In the genomic region with DNA sequence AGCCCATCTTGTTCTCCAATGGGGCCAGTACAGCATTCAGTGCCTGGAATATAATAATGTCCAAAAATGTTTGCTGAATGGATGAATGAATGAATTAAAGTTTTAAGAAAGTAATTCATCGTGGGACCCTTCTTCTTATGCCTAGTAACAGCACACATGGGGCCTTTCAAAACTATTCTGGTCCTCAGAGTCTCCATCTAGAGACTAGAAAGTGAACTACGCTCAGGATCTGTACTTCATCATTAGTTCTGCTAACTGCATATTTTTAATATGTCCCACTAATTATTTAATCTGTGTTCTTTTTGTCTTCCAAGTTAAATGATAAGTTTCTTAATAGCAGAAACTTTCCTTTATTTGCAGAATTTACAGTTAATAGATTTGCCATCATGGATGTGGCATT, we compare ENCODE assay signal across 12 cellular contexts.
DNase-seq lines count a peak whose midpoint lies in the region; ATAC-seq and TF ChIP-seq lines count a peak whose summit lies in the region.
"Had no signal": no experiment of that assay in that cellular context is flagged by ENCODE, and none has a peak within 500 bp of the region (broad histone marks: within the 10 kb centered on the region; RNA-seq: fewer than 3 reads in every experiment).

No MANE protein-coding gene starts in this region.

- no peaks in the 10 kb centered on the region for H3K79me2 ChIP-seq in HCT116 (ENCODE audit: insufficient read depth, low read length)

- TF ChIP-seq RAD21 in HCT116 (IDR thresholded peaks at IDR 0.05; ENCODE audit: low read depth), result no peak

- H3K27ac ChIP-seq in HCT116 (ENCODE audit: low read depth, low read length), result no peak overlapping the region
- H3K27ac ChIP-seq in VCaP, result no peak overlapping the region
- H3K27ac ChIP-seq in lower lobe of right lung, result no peak overlapping the region

- intact Hi-C loops in Calu3 (cut with micrococcal nuclease; ENCODE audit: unreplicated experiment), result loop anchor here (2.0 to 5.0 kb wide), 2 partner anchors 476 to 707 kb away; no protein-coding TSS in a partner anchor
- intact Hi-C loops in HCT116 (cut with micrococcal nuclease), result no loop called here
- intact Hi-C loops in lower lobe of right lung (cut with DNase I), result no loop called here

- peaks cover 10 to 12% of the 10 kb centered on the region in 2 experiments; a peak in 3 of 4 replicates for H3K9me3 ChIP-seq in HCT116 (ENCODE audit: control insufficient read depth in 1 of 2, insufficient read depth in 1 of 2, low read depth in 1 of 2, low read length in 2 of 2)
- H3K9me3 ChIP-seq in lower lobe of right lung, result peaks cover 6% of the 10 kb centered on the region

- H3K4me3 ChIP-seq in HCT116 (replicated peaks in 1 of 2; ENCODE audit: low read depth in 1 of 2, low read length in 2 of 2) (no peak overlapping the region), lower lobe of right lung (no peak overlapping the region)

- H3K4me3 Mint-ChIP-seq in Calu3 (ENCODE audit: low read depth, unreplicated experiment), result no peak overlapping the region

- peaks cover 6% of the 10 kb centered on the region for H3K9me3 Mint-ChIP-seq in Calu3 (ENCODE audit: low read depth, unreplicated experiment)

- BruUV-seq in Calu3 (replicated peaks; lab: Mats Ljungman, UMichigan) (no TSS peak), HCT116 (replicated peaks; lab: Mats Ljungman, UMichigan) (no TSS peak)

- H3K36me3 Mint-ChIP-seq in Calu3 (ENCODE audit: insufficient read depth, unreplicated experiment), result peaks cover 3% of the 10 kb centered on the region

- H3K9me2 ChIP-seq in HCT116 (ENCODE audit: insufficient read depth), result no peaks in the 10 kb centered on the region

- TF ChIP-seq CTCF in Calu3 (IDR thresholded peaks at IDR 0.05; ENCODE audit: unreplicated experiment) (peak; percentile 38), HCT116 (IDR thresholded peaks at IDR 0.05 in 2 of 3, conservative IDR thresholded peaks at IDR 0.05 in 1 of 3; ENCODE audit: borderline replicate concordance in 1 of 3, insufficient read depth in 1 of 3, low read depth in 2 of 3, low read length in 2 of 3) (peak in 2 of 3 experiments; percentile 37 to 40; a peak in 3 of 6 replicates), VCaP (conservative IDR thresholded peaks at IDR 0.05) (peak; percentile 64), lower lobe of right lung (IDR thresholded peaks at IDR 0.05) (peak; percentile 36)

- H3K4me2 ChIP-seq in HCT116 (ENCODE audit: low read length), result no peak overlapping the region

- H3K4me1 Mint-ChIP-seq in Calu3 (ENCODE audit: low read depth, unreplicated experiment), result no peaks in the 10 kb centered on the region

- no peak overlapping the region for H3K9ac ChIP-seq in HCT116 (ENCODE audit: low read length)

- no peaks in the 10 kb centered on the region for H4K20me1 ChIP-seq in HCT116 (ENCODE audit: insufficient read depth)

- H3K36me3 ChIP-seq in HCT116 (ENCODE audit: control insufficient read depth in 1 of 2, insufficient read depth in 2 of 2, low read length in 2 of 2) (no peaks in the 10 kb centered on the region), lower lobe of right lung (no peaks in the 10 kb centered on the region)

- H3K4me1 ChIP-seq in HCT116 (ENCODE audit: control insufficient read depth in 1 of 2, insufficient read depth in 2 of 2, low read length in 2 of 2) (peaks cover 0 to 6% of the 10 kb centered on the region in 2 experiments; a peak in 1 of 4 replicates), lower lobe of right lung (no peaks in the 10 kb centered on the region)

- TF ChIP-seq POLR2A in HCT116 (IDR thresholded peaks at IDR 0.05; ENCODE audit: borderline replicate concordance, extremely low read depth, insufficient read depth, insufficient read length), result no peak

- CTCF ChIA-PET in Calu3 (lab: Charles Lee) (no interaction called here), HCT116 (lab: Charles Lee) (no interaction called here)

- no peak overlapping the region for H2AFZ ChIP-seq in HCT116 (ENCODE audit: low read depth, low read length, poor library complexity, severe bottlenecking)

- RAD21 ChIA-PET in HCT116 (lab: Charles Lee; ENCODE audit: low non-redundant PET in 1 of 2, low total read pairs in 2 of 2, uncharacterized antibody in 2 of 2, unreplicated experiment in 2 of 2), result no interaction called here

- H3K27me3 ChIP-seq in HCT116 (ENCODE audit: insufficient read depth, low read length) (no peaks in the 10 kb centered on the region), lower lobe of right lung (ENCODE audit: low read depth) (no peaks in the 10 kb centered on the region)

- DNase-seq in Calu3, result no peak
- no peak for DNase-seq in HCT116 (ENCODE audit: low read depth, low spot score)
- no peak for DNase-seq in lower lobe of right lung
- no peak for DNase-seq in effector CD4-positive, alpha-beta T cell
- DNase-seq in germinal center (ENCODE audit: low spot score), result no peak
- DNase-seq: effector memory CD4-positive, alpha-beta T cell; kidney glomerular epithelial cell; NCI-H1694; right cardiac atrium; T-helper 9 cell had no signal

- H3K27me3 Mint-ChIP-seq in Calu3 (ENCODE audit: unreplicated experiment), result peaks cover 40% of the 10 kb centered on the region

- no peak overlapping the region for H3K27ac Mint-ChIP-seq in Calu3 (ENCODE audit: unreplicated experiment)

- POLR2A ChIA-PET in HCT116 (lab: Charles Lee), result no interaction called here

- no peak for ATAC-seq in HCT116
- ATAC-seq in lower lobe of right lung, result no peak
- no peak for ATAC-seq in HG02588 (IDR thresholded peaks at IDR 0.05; ENCODE audit: unreplicated experiment)
- ATAC-seq: right cardiac atrium had no signal

TF ChIP-seq in HCT116, 20 proteins besides CTCF, POLR2A, EP300 and RAD21:
- TF ChIP-seq, protein P1, sequence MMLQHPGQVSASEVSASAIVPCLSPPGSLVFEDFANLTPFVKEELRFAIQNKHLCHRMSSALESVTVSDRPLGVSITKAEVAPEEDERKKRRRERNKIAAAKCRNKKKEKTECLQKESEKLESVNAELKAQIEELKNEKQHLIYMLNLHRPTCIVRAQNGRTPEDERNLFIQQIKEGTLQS (IDR thresholded peaks at IDR 0.05), result no peak
- TF ChIP-seq EZH2phosphoT487 (IDR thresholded peaks at IDR 0.05; ENCODE audit: borderline replicate concordance), result no peak
